Comparison of ENCODE assay signal across 8 cellular contexts in the genomic region with DNA sequence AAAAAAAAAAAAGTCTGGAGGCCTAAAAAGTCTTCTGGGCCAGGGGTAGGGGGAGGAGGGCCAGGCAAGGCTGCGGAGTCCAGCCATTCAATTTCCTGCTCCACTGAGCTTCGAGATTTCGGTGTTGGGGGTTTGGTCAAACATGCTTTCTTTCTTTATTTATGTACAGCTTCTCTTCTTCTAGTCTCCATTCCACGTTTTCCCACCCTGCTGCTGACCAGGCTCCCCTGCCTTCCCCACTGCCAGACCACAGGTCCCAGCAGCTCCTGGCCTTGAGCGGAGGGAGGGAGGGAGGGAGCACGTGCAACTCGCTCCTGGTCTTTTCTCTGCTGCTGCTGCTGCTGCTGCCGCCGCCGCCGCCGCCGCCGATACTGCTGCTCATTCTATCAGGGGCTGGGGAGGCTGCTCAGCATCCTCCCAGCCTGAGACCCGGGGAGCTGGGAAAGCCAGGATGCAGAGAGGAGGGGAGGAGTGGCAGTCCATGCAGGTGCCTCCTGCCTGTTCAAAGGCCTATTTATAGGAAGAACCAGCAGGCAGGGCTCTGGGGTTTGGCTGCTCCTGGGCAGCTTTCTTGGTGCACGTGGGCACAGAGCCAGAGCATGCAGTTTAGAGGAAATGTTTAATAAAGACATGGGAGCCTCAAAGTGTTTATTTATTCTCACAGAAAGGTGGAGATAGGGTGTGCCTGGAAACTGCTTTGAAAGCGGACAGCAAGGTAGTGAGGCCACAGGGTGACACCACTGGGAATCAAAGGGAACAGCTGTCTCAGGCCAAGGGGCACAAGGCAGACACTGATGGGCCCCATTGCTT. TPM values are rescaled to one million over a fixed set of nuclear protein-coding genes. Genes with fewer than 3 reads are reported as not detected.
DNase-seq lines count a peak whose midpoint lies in the region; ATAC-seq and TF ChIP-seq lines count a peak whose summit lies in the region.

No MANE protein-coding gene starts in this region.

- ATAC-seq in GM21423 (IDR thresholded peaks at IDR 0.05; ENCODE audit: unreplicated experiment) (no peak), GM19324 (IDR thresholded peaks at IDR 0.05; ENCODE audit: low FRiP score, unreplicated experiment) (no peak), HG02973 (IDR thresholded peaks at IDR 0.05; ENCODE audit: unreplicated experiment) (no peak)

- H3K27me3 Mint-ChIP-seq in osteocyte (ENCODE audit: unreplicated experiment) = no peaks in the 10 kb centered on the region

- DNase-seq in EL = peak; percentile 29
- DNase-seq in NCI-H748 treated with DMSO at 0.1 percent for 48 hours (lab: John Stamatoyannopoulos, UW) = peak; percentile 67
- DNase-seq in fibroblast of pulmonary artery (ENCODE audit: low read depth) = peak; percentile 57
- DNase-seq in osteocyte (ENCODE audit: extremely low spot score, unreplicated experiment) = no peak
- no peak for DNase-seq in GOT3 (lab: John Stamatoyannopoulos, UW)

- no peaks in the 10 kb centered on the region for H3K9me3 Mint-ChIP-seq in osteocyte (ENCODE audit: unreplicated experiment)

- peaks cover 51% of the 10 kb centered on the region for H3K4me1 Mint-ChIP-seq in osteocyte (ENCODE audit: unreplicated experiment)

- no peak overlapping the region for H3K4me3 ChIP-seq in fibroblast of pulmonary artery (replicated peaks; ENCODE audit: low read depth, low read length)

- TF ChIP-seq CTCF in fibroblast of pulmonary artery (IDR thresholded peaks at IDR 0.05; ENCODE audit: low read length, missing control alignments) (no peak), osteocyte (IDR thresholded peaks at IDR 0.05) (no peak)

- no peaks in the 10 kb centered on the region for H3K36me3 Mint-ChIP-seq in osteocyte (ENCODE audit: unreplicated experiment)

- H3K4me3 Mint-ChIP-seq in osteocyte (ENCODE audit: unreplicated experiment) = peak overlapping the region; percentile 73

- peak overlapping the region; percentile 99 for H3K27ac Mint-ChIP-seq in osteocyte (ENCODE audit: unreplicated experiment)

RNA-seq across cellular contexts. Expression of a gene that starts 23.4 kb away (rescaled TPM):
- 89.1 and 97.0 TPM in 2 replicates for total RNA-seq in osteocyte

Comparison
In these comparisons a context has a peak if more than half of its experiments do, and no peak if none do; other contexts are left out.
1. DNase-seq: peak in EL (single experiment), NCI-H748 treated with DMSO at 0.1 percent for 48 hours (single experiment) and fibroblast of pulmonary artery (single experiment); none in osteocyte (single experiment) and GOT3 (single experiment).